In the genomic region with DNA sequence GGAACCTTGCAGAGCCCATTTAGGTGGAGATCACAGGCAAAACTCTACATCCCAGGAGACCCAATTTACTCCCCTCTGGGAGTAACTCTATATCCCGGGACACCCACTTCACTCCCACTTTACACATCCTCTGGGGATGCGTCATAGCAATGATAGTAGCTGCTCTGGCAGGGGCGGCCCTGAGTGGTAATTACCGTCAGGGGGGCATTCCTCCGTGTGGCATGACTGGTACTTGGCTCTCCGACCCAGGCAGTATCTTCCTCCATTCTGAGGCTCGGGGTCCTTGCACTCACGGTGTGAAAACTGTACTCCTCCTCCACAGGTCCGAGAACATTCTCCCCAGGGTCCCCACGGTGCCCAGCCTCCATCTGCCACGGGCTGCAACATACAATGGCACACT, we compare ENCODE assay signal across 35 cellular contexts. TPM values are rescaled to one million over a fixed set of nuclear protein-coding genes. Genes with fewer than 3 reads are reported as not detected.
"Had no signal": no experiment of that assay in that cellular context is flagged by ENCODE, and none has a peak within 500 bp of the region (broad histone marks: within the 10 kb centered on the region; RNA-seq: fewer than 3 reads in every experiment).

No MANE protein-coding gene starts in this region.

- H3K9me3 ChIP-seq: Peyer's patch had no signal

- H3K4me1 Mint-ChIP-seq: activated CD4-positive, alpha-beta memory T cell treated with anti-CD3 and anti-CD28 coated beads, Interleukin-2, amount 10 ng/mL, durations not matched to agents 7 days and 5 days; activated CD8-positive, alpha-beta memory T cell treated with anti-CD3 and anti-CD28 coated beads, Interleukin-2, amount 10 ng/mL, durations not matched to agents 7 days and 5 days; activated naive CD8-positive, alpha-beta T cell treated with anti-CD3 and anti-CD28 coated beads for 36 hours; activated T-helper 17 cell treated with anti-CD3 and anti-CD28 coated beads, Interleukin-2, amount 50 U/mL, for 72 hours had no signal

- H3K27me3 Mint-ChIP-seq: activated naive CD8-positive, alpha-beta T cell treated with anti-CD3 and anti-CD28 coated beads for 36 hours had no signal

- H3K36me3 Mint-ChIP-seq: activated CD8-positive, alpha-beta memory T cell treated with anti-CD3 and anti-CD28 coated beads, Interleukin-2, amount 10 ng/mL, durations not matched to agents 7 days and 5 days; activated naive CD8-positive, alpha-beta T cell treated with anti-CD3 and anti-CD28 coated beads for 36 hours had no signal

- H3K27ac Mint-ChIP-seq: activated CD4-positive, alpha-beta memory T cell treated with anti-CD3 and anti-CD28 coated beads, Interleukin-2, amount 10 ng/mL, durations not matched to agents 7 days and 5 days; activated CD8-positive, alpha-beta memory T cell treated with anti-CD3 and anti-CD28 coated beads, Interleukin-2, amount 10 ng/mL, durations not matched to agents 7 days and 5 days; activated naive CD8-positive, alpha-beta T cell treated with anti-CD3 and anti-CD28 coated beads for 36 hours; activated T-cell treated with anti-CD3 and anti-CD28 coated beads, Interleukin-2, amount 50 U/mL, for 72 hours; activated T-helper 17 cell treated with anti-CD3 and anti-CD28 coated beads, Interleukin-2, amount 50 U/mL, for 72 hours had no signal

- H3K27me3 ChIP-seq: brain microvascular endothelial cell, Peyer's patch had no signal

- H3K4me3 Mint-ChIP-seq: activated CD4-positive, alpha-beta memory T cell treated with anti-CD3 and anti-CD28 coated beads, Interleukin-2, amount 10 ng/mL, durations not matched to agents 7 days and 5 days; activated CD8-positive, alpha-beta memory T cell treated with anti-CD3 and anti-CD28 coated beads, Interleukin-2, amount 10 ng/mL, durations not matched to agents 7 days and 5 days; activated naive CD8-positive, alpha-beta T cell treated with anti-CD3 and anti-CD28 coated beads for 36 hours; activated T-cell treated with anti-CD3 and anti-CD28 coated beads, Interleukin-2, amount 50 U/mL, for 72 hours; activated T-helper 17 cell treated with anti-CD3 and anti-CD28 coated beads, Interleukin-2, amount 50 U/mL, for 72 hours had no signal

- H3K4me3 ChIP-seq: Peyer's patch had no signal

- ATAC-seq: activated CD8-positive, alpha-beta memory T cell treated with anti-CD3 and anti-CD28 coated beads, Interleukin-2, amount 10 ng/mL, durations not matched to agents 7 days and 5 days; activated T-cell treated with anti-CD3 and anti-CD28 coated beads, Interleukin-2, amount 50 U/mL, for 72 hours; activated T-helper 17 cell treated with anti-CD3 and anti-CD28 coated beads, Interleukin-2, amount 50 U/mL, for 72 hours; PC-3 had no signal

- DNase-seq: activated CD4-positive, alpha-beta memory T cell treated with anti-CD3 and anti-CD28 coated beads, Interleukin-2, amount 10 ng/mL, durations not matched to agents 7 days and 5 days; activated CD4-positive, alpha-beta T cell treated with anti-CD3 and anti-CD28 coated beads for 1 hour; activated CD4-positive, alpha-beta T cell treated with anti-CD3 and anti-CD28 coated beads for 48 hours; activated CD4-positive, CD25-positive, alpha-beta regulatory T cell; activated CD8-positive, alpha-beta memory T cell treated with anti-CD3 and anti-CD28 coated beads for 24 hours; activated CD8-positive, alpha-beta memory T cell treated with anti-CD3 and anti-CD28 coated beads, Interleukin-2, amount 10 ng/mL, durations not matched to agents 7 days and 5 days; activated CD8-positive, alpha-beta memory T cell treated with anti-CD3 and anti-CD28 coated beads, Interleukin-2, amount 50 U/mL, for 48 hours; activated effector memory CD4-positive, alpha-beta T cell treated with anti-CD3 and anti-CD28 coated beads, Interleukin-2, amount 50 U/mL, for 16 hours; activated naive CD4-positive, alpha-beta T cell; activated naive CD4-positive, alpha-beta T cell treated with anti-CD3 and anti-CD28 coated beads, Interleukin-2, amount 50 U/mL, for 16 hours; activated naive CD8-positive, alpha-beta T cell treated with anti-CD3 and anti-CD28 coated beads for 36 hours; activated T-cell treated with anti-CD3 and anti-CD28 coated beads, Interleukin-2, amount 50 U/mL, for 72 hours; amniotic stem cell; aorta; brain microvascular endothelial cell; central memory CD4-positive, alpha-beta T cell; Karpas-422; NCI-H1048; NCI-H1105 treated with DMSO at 0.1 percent for 48 hours; NCI-H146; NCI-H187; NCI-H2029 treated with DMSO at 0.1 percent for 48 hours; NCI-H345; NCI-H524 treated with DMSO at 0.1 percent for 48 hours; NK-92 treated with Interleukin-12 subunit alpha and Interleukin-12 subunit beta, amount 100 ng/mL, for 24 hours; PC-3; Peyer's patch; RPMI8226; SW 1271; T-helper 1 cell; T-helper 2 cell; T-helper 9 cell; WERI-Rb-1 had no signal

- H3K27ac ChIP-seq: brain microvascular endothelial cell, Peyer's patch, WERI-Rb-1 had no signal

- H3K9me3 Mint-ChIP-seq: activated CD4-positive, alpha-beta memory T cell treated with anti-CD3 and anti-CD28 coated beads, Interleukin-2, amount 10 ng/mL, durations not matched to agents 7 days and 5 days; activated naive CD8-positive, alpha-beta T cell treated with anti-CD3 and anti-CD28 coated beads for 36 hours; activated T-cell treated with anti-CD3 and anti-CD28 coated beads, Interleukin-2, amount 50 U/mL, for 72 hours; activated T-helper 17 cell treated with anti-CD3 and anti-CD28 coated beads, Interleukin-2, amount 50 U/mL, for 72 hours had no signal

- H3K36me3 ChIP-seq: brain microvascular endothelial cell, Peyer's patch, WERI-Rb-1 had no signal

- H3K4me1 ChIP-seq: Peyer's patch had no signal

RNA-seq across cellular contexts. Expression of gene ADAMTS8, which starts 17.2 kb away (rescaled TPM):
- total RNA-seq: activated CD4-positive, alpha-beta memory T cell treated with anti-CD3 and anti-CD28 coated beads, Interleukin-2, amount 10 ng/mL, durations not matched to agents 7 days and 5 days; activated CD8-positive, alpha-beta memory T cell treated with anti-CD3 and anti-CD28 coated beads, Interleukin-2, amount 10 ng/mL, durations not matched to agents 7 days and 5 days; activated naive CD8-positive, alpha-beta T cell treated with anti-CD3 and anti-CD28 coated beads for 36 hours; activated T-cell treated with anti-CD3 and anti-CD28 coated beads, Interleukin-2, amount 50 U/mL, for 72 hours; activated T-helper 17 cell treated with anti-CD3 and anti-CD28 coated beads, Interleukin-2, amount 50 U/mL, for 72 hours; MCF 10A; PC-3 had no signal

RNA-seq across cellular contexts. Expression of gene ADAMTS15, which starts 37.2 kb away (rescaled TPM):
- total RNA-seq: activated CD4-positive, alpha-beta memory T cell treated with anti-CD3 and anti-CD28 coated beads, Interleukin-2, amount 10 ng/mL, durations not matched to agents 7 days and 5 days; activated CD8-positive, alpha-beta memory T cell treated with anti-CD3 and anti-CD28 coated beads, Interleukin-2, amount 10 ng/mL, durations not matched to agents 7 days and 5 days; activated naive CD8-positive, alpha-beta T cell treated with anti-CD3 and anti-CD28 coated beads for 36 hours; activated T-helper 17 cell treated with anti-CD3 and anti-CD28 coated beads, Interleukin-2, amount 50 U/mL, for 72 hours had no signal
